In the genomic region with DNA sequence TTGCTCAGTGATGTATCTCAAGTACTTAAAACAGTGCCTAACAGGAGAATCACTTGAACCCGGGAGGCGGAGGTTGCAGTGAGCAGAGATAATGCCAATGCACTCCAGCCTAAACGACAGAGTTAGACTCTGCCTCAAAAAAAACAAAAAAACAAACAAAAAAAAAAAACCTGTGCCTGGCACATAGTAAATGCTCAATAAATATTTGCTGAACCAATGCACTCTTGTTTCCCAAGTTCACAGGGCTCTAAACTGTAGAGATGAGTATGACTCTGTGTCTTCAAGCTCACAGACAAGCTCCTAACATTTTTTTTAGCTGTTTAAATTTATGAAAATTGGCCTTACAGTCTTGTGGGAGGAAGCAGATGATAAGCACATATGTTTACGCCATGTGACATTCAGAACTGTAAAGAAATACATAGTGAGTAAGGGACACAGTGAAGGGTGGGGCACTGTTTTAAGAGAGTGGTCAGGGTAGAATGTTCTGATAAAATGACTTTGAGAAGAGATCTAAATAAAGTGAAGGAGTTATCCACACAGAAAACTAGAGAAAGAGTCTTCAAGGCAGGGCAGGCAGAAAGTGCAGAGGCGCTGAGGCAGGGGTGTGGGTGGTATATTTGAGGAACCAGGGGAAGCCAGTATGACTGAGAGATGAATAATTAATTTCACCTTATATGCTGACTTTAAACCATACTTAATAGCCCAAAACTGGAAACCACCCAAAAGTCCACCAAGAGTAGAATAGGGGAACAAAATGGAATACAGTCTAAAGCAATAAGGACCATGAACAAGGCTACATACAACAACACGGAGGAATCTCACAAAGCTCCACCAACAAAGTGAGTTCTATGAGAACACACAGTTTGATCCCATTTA, we compare ENCODE assay signal across 10 cellular contexts. TPM values are rescaled to one million over a fixed set of nuclear protein-coding genes. Genes with fewer than 3 reads are reported as not detected.
A peak's percentile ranks its signal among the peaks of the same experiment; 100 is the strongest.
DNase-seq lines count a peak whose midpoint lies in the region; ATAC-seq and TF ChIP-seq lines count a peak whose summit lies in the region.
"Had no signal": no experiment of that assay in that cellular context is flagged by ENCODE, and none has a peak within 500 bp of the region (broad histone marks: within the 10 kb centered on the region; RNA-seq: fewer than 3 reads in every experiment).

No MANE protein-coding gene starts in this region.

- H3K9me3 ChIP-seq in subcutaneous abdominal adipose tissue (ENCODE audit: control insufficient read depth in 5 of 5, low read length in 5 of 5) (no peaks in the 10 kb centered on the region), esophagus squamous epithelium (no peaks in the 10 kb centered on the region), tibial nerve (no peaks in the 10 kb centered on the region)

- no peak for TF ChIP-seq POLR2A in esophagus squamous epithelium (IDR thresholded peaks at IDR 0.05)
- TF ChIP-seq POLR2A in tibial nerve (IDR thresholded peaks at IDR 0.05) = no peak

- ATAC-seq in HG02852 (IDR thresholded peaks at IDR 0.05; ENCODE audit: unreplicated experiment) = peak; percentile 29
- ATAC-seq in WTC11 = no peak
- no peak for ATAC-seq in esophagus mucosa

- peaks cover 54% of the 10 kb centered on the region for H3K4me1 Mint-ChIP-seq in WTC11

- H3K27me3 Mint-ChIP-seq in WTC11 (ENCODE audit: low read depth) = no peaks in the 10 kb centered on the region

- intact Hi-C loops in esophagus squamous epithelium (cut with DNase I) = no loop called here

- no peak overlapping the region for H3K4me3 Mint-ChIP-seq in WTC11

- CTCF ChIA-PET in WTC11 (lab: Charles Lee) = interaction anchor here (0.9 to 1.5 kb wide), 2 partner anchors 29 to 55 kb away, joined by 3 to 6 read pairs; no protein-coding TSS in a partner anchor

- no peak for TF ChIP-seq EP300 in tibial nerve (IDR thresholded peaks at IDR 0.05)

- H3K4me3 ChIP-seq in subcutaneous abdominal adipose tissue (ENCODE audit: low read depth in 1 of 5, low read length in 5 of 5) (no peak overlapping the region), esophagus squamous epithelium (no peak overlapping the region), tibial nerve (no peak overlapping the region)

- POLR2A ChIA-PET in WTC11 (lab: Charles Lee) = no interaction called here

- H3K4me1 ChIP-seq in subcutaneous abdominal adipose tissue (ENCODE audit: control insufficient read depth in 5 of 5, insufficient read depth in 5 of 5, low read length in 5 of 5) (peaks cover 0 to 14% (median 6%) of the 10 kb centered on the region in 5 donors), esophagus squamous epithelium (peaks cover 11 to 76% (median 13%) of the 10 kb centered on the region in 3 donors), tibial nerve (peaks cover 0 to 12% (median 0%) of the 10 kb centered on the region in 4 donors)

- peak; percentile 40 for DNase-seq in stimulated activated CD4-positive, alpha-beta T cell treated with anti-CD3 and anti-CD28 coated beads, Interleukin-4, amount 100 ng/mL, for 1 hour
- no peak for DNase-seq in stimulated activated CD4-positive, alpha-beta T cell treated with anti-CD3 and anti-CD28 coated beads, Interleukin-1b, Interleukin-23, amount 100 ng/mL, for 48 hours
- DNase-seq in WTC11 (ENCODE audit: low spot score) (no peak), esophagus squamous epithelium (lab: John Stamatoyannopoulos, UW) (no peak), tibial nerve (ENCODE audit: low spot score in 2 of 2) (no peak)
- DNase-seq: C1 segment of cervical spinal cord, substantia nigra had no signal

- H3K27ac Mint-ChIP-seq in WTC11 = peak overlapping the region; percentile 89

- H3K27me3 ChIP-seq in subcutaneous abdominal adipose tissue (ENCODE audit: control insufficient read depth in 5 of 5, insufficient read depth in 4 of 5, low read length in 5 of 5) (no peaks in the 10 kb centered on the region), esophagus squamous epithelium (no peaks in the 10 kb centered on the region), tibial nerve (no peaks in the 10 kb centered on the region)

- H3K9ac ChIP-seq in subcutaneous abdominal adipose tissue (ENCODE audit: low read length in 5 of 5) = no peak overlapping the region

- no peaks in the 10 kb centered on the region for H3K36me3 Mint-ChIP-seq in WTC11

- H3K9me3 Mint-ChIP-seq in WTC11 = no peaks in the 10 kb centered on the region

- H3K36me3 ChIP-seq in subcutaneous abdominal adipose tissue (ENCODE audit: control insufficient read depth in 5 of 5, insufficient read depth in 5 of 5, low read length in 5 of 5) = peaks cover 0 to 9% (median 7%) of the 10 kb centered on the region in 5 donors
- peaks cover 0 to 9% (median 0%) of the 10 kb centered on the region in 3 donors for H3K36me3 ChIP-seq in esophagus squamous epithelium
- no peaks in the 10 kb centered on the region for H3K36me3 ChIP-seq in tibial nerve

- H3K27ac ChIP-seq in subcutaneous abdominal adipose tissue (ENCODE audit: low read depth, low read length) = peak overlapping the region; percentile 30
- peak overlapping the region in 1 of 4 donors; percentile 42 for H3K27ac ChIP-seq in esophagus squamous epithelium
- H3K27ac ChIP-seq in tibial nerve = no peak overlapping the region

- WGBS in esophagus squamous epithelium, 2 donors = 69 to 74% methylated on average over 6 of the region's 6 CpGs
- WGBS in tibial nerve, 2 donors = 93 to 96% methylated on average over 6 of the region's 6 CpGs

- no peak for TF ChIP-seq CTCF in WTC11 (IDR thresholded peaks at IDR 0.05)
- TF ChIP-seq CTCF in esophagus squamous epithelium (IDR thresholded peaks at IDR 0.05) = no peak
- no peak for TF ChIP-seq CTCF in tibial nerve (IDR thresholded peaks at IDR 0.05)

TF ChIP-seq in WTC11, 78 proteins besides CTCF, POLR2A, EP300 and RAD21 (continues in another document):
- TF ChIP-seq, protein P1, sequence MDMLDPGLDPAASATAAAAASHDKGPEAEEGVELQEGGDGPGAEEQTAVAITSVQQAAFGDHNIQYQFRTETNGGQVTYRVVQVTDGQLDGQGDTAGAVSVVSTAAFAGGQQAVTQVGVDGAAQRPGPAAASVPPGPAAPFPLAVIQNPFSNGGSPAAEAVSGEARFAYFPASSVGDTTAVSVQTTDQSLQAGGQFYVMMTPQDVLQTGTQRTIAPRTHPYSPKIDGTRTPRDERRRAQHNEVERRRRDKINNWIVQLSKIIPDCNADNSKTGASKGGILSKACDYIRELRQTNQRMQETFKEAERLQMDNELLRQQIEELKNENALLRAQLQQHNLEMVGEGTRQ (CRISPR knock-in tag; IDR thresholded peaks at IDR 0.05) = no peak
- TF ChIP-seq GRHL2 (CRISPR knock-in tag; IDR thresholded peaks at IDR 0.05; ENCODE audit: insufficient replicate concordance, severe bottlenecking) = no peak
- no peak for TF ChIP-seq CDX4 (CRISPR knock-in tag; IDR thresholded peaks at IDR 0.05; ENCODE audit: borderline replicate concordance)
- TF ChIP-seq HMGXB4 (CRISPR knock-in tag; IDR thresholded peaks at IDR 0.05) = no peak
- TF ChIP-seq TEAD1 (CRISPR knock-in tag; IDR thresholded peaks at IDR 0.05) = no peak
- TF ChIP-seq, protein P2, sequence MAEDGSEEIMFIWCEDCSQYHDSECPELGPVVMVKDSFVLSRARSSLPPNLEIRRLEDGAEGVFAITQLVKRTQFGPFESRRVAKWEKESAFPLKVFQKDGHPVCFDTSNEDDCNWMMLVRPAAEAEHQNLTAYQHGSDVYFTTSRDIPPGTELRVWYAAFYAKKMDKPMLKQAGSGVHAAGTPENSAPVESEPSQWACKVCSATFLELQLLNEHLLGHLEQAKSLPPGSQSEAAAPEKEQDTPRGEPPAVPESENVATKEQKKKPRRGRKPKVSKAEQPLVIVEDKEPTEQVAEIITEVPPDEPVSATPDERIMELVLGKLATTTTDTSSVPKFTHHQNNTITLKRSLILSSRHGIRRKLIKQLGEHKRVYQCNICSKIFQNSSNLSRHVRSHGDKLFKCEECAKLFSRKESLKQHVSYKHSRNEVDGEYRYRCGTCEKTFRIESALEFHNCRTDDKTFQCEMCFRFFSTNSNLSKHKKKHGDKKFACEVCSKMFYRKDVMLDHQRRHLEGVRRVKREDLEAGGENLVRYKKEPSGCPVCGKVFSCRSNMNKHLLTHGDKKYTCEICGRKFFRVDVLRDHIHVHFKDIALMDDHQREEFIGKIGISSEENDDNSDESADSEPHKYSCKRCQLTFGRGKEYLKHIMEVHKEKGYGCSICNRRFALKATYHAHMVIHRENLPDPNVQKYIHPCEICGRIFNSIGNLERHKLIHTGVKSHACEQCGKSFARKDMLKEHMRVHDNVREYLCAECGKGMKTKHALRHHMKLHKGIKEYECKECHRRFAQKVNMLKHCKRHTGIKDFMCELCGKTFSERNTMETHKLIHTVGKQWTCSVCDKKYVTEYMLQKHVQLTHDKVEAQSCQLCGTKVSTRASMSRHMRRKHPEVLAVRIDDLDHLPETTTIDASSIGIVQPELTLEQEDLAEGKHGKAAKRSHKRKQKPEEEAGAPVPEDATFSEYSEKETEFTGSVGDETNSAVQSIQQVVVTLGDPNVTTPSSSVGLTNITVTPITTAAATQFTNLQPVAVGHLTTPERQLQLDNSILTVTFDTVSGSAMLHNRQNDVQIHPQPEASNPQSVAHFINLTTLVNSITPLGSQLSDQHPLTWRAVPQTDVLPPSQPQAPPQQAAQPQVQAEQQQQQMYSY (CRISPR knock-in tag; IDR thresholded peaks at IDR 0.05) = no peak

RNA-seq across cellular contexts. Expression of gene MREG, which starts 8.7 kb away (rescaled TPM):
- 22.4 to 23.8 TPM (median 23.0 TPM) in 3 replicates for total RNA-seq in WTC11 (2021)
- 61.9 TPM for total RNA-seq in esophagus mucosa
- 10 to 100 TPM; 37.0 to 71.2 (median 40.5) TPM for total RNA-seq in esophagus squamous epithelium
- total RNA-seq in tibial nerve = 10 to 100 TPM in 1 of 4 donors, 1 to 10 TPM in 3; 2.9 to 14.6 (median 3.6) TPM
